In genomic region chr16:47043970-47044684, GRCh38 we compare ENCODE assay signal across 30 cellular contexts.
"Had no signal": no experiment of that assay in that cellular context is flagged by ENCODE, and none has a peak within 500 bp of the region (broad histone marks: within the 10 kb centered on the region; RNA-seq: fewer than 3 reads in every experiment).

No MANE protein-coding gene starts in this region.

- DNase-seq: activated CD4-positive, alpha-beta memory T cell treated with anti-CD3 and anti-CD28 coated beads, Interleukin-2, amount 10 ng/mL, durations not matched to agents 7 days and 5 days; activated CD4-positive, alpha-beta T cell treated with anti-CD3 and anti-CD28 coated beads for 1 hour; activated CD4-positive, alpha-beta T cell treated with anti-CD3 and anti-CD28 coated beads for 48 hours; activated CD4-positive, CD25-positive, alpha-beta regulatory T cell; activated CD8-positive, alpha-beta memory T cell treated with anti-CD3 and anti-CD28 coated beads for 24 hours; activated CD8-positive, alpha-beta memory T cell treated with anti-CD3 and anti-CD28 coated beads, Interleukin-2, amount 10 ng/mL, durations not matched to agents 7 days and 5 days; activated effector memory CD4-positive, alpha-beta T cell treated with anti-CD3 and anti-CD28 coated beads, Interleukin-2, amount 50 U/mL, for 16 hours; activated naive CD4-positive, alpha-beta T cell; activated naive CD4-positive, alpha-beta T cell treated with anti-CD3 and anti-CD28 coated beads, Interleukin-2, amount 50 U/mL, for 16 hours; activated naive CD8-positive, alpha-beta T cell treated with anti-CD3 and anti-CD28 coated beads for 36 hours; activated T-cell treated with anti-CD3 and anti-CD28 coated beads, Interleukin-2, amount 50 U/mL, for 1 hour; activated T-cell treated with anti-CD3 and anti-CD28 coated beads, Interleukin-2, amount 50 U/mL, for 72 hours; amniotic stem cell; aorta; brain microvascular endothelial cell; Karpas-422; NCI-H1048; NCI-H1417; NCI-H146; NCI-H187; NCI-H2081 treated with DMSO at 0.1 percent for 48 hours; NCI-H510A; NK-92 treated with Interleukin-12 subunit alpha and Interleukin-12 subunit beta, amount 100 ng/mL, for 24 hours; PC-9; T1000; WERI-Rb-1 had no signal

- H3K4me1 ChIP-seq: SJCRH30 had no signal

- ATAC-seq: activated CD8-positive, alpha-beta memory T cell treated with anti-CD3 and anti-CD28 coated beads, Interleukin-2, amount 10 ng/mL, durations not matched to agents 7 days and 5 days; activated T-cell treated with anti-CD3 and anti-CD28 coated beads, Interleukin-2, amount 50 U/mL, for 72 hours; activated T-helper 17 cell treated with anti-CD3 and anti-CD28 coated beads, Interleukin-2, amount 50 U/mL, for 72 hours had no signal

- H2AFZ ChIP-seq: PC-9 had no signal

- H3K36me3 ChIP-seq: brain microvascular endothelial cell, SJCRH30, WERI-Rb-1 had no signal

- H3K27me3 ChIP-seq: brain microvascular endothelial cell, SJCRH30 had no signal

- H3K9me3 ChIP-seq: SJCRH30 had no signal

- H3K27ac ChIP-seq: brain microvascular endothelial cell, PC-9, RWPE1, SJCRH30, SK-N-MC, WERI-Rb-1 had no signal

- H3K4me3 ChIP-seq: PC-9, SJCRH30, SK-N-MC had no signal

- H3K4me2 ChIP-seq: PC-9 had no signal
